In genomic region chr7:50626286-50626685, GRCh38 we compare ENCODE assay signal across 14 cellular contexts.
A peak's percentile ranks its signal among the peaks of the same experiment; 100 is the strongest.
DNase-seq lines count a peak whose midpoint lies in the region; ATAC-seq and TF ChIP-seq lines count a peak whose summit lies in the region.
"Had no signal": no experiment of that assay in that cellular context is flagged by ENCODE, and none has a peak within 500 bp of the region (broad histone marks: within the 10 kb centered on the region; RNA-seq: fewer than 3 reads in every experiment).

No MANE protein-coding gene starts in this region.

- H3K27me3 ChIP-seq in right atrium auricular region, result no peaks in the 10 kb centered on the region
- H3K27me3 ChIP-seq in lung (ENCODE audit: control insufficient read depth, insufficient read depth), result no peaks in the 10 kb centered on the region
- no peaks in the 10 kb centered on the region for H3K27me3 ChIP-seq in dorsolateral prefrontal cortex
- H3K27me3 ChIP-seq in colonic mucosa, result no peaks in the 10 kb centered on the region
- H3K27me3 ChIP-seq: BLaER1 treated with 17β-estradiol and CSF1 and Interleukin-3, amounts not matched to agents 10 nM and 100 nM had no signal

- intact Hi-C loops in cardiac septum (cut with DNase I), result loop anchor here (10.0 kb wide), 1 partner anchor 519 kb away; no protein-coding TSS in a partner anchor
- intact Hi-C loops in dorsolateral prefrontal cortex (cut with DNase I), result no loop called here
- intact Hi-C loops in colonic mucosa (cut with DNase I), result no loop called here

- peaks cover 0 to 69% of the 10 kb centered on the region in 2 donors for H3K4me1 ChIP-seq in right atrium auricular region
- H3K4me1 ChIP-seq in lung (ENCODE audit: control insufficient read depth in 2 of 2, insufficient read depth in 2 of 2, low read length in 2 of 2), result peaks cover 0 to 4% of the 10 kb centered on the region in 2 donors
- H3K4me1 ChIP-seq in colonic mucosa, result no peaks in the 10 kb centered on the region
- H3K4me1 ChIP-seq: HAP-1 had no signal

- peak; percentile 66 for DNase-seq in NCI-H146 (lab: John Stamatoyannopoulos, UW)
- no peak for DNase-seq in NCI-H146 treated with DMSO at 0.1 percent for 48 hours (lab: John Stamatoyannopoulos, UW; ENCODE audit: unreplicated experiment)
- DNase-seq in cardiac septum (ENCODE audit: low spot score), result peak; percentile 50
- DNase-seq in right atrium auricular region (ENCODE audit: low spot score), result no peak
- peak; percentile 25 for DNase-seq in lung (ENCODE audit: low spot score)
- no peak for DNase-seq in dorsolateral prefrontal cortex
- DNase-seq in colonic mucosa, result no peak
- DNase-seq: 8988T; CD4-positive, CD25-positive, alpha-beta regulatory T cell; DMS 273 treated with DMSO at 0.1 percent for 48 hours; HFFc6 had no signal

- H3K9ac ChIP-seq in colonic mucosa (ENCODE audit: low read depth in 2 of 2, low read length in 2 of 2), result no peak overlapping the region
- H3K9ac ChIP-seq: BLaER1 treated with 17β-estradiol and CSF1 and Interleukin-3, amounts not matched to agents 10 nM and 100 nM had no signal

- peak overlapping the region in 1 of 2 donors; percentile 78 for H3K27ac ChIP-seq in right atrium auricular region
- H3K27ac ChIP-seq in lung (ENCODE audit: low read depth in 1 of 2, low read length in 1 of 2), result no peak overlapping the region
- H3K27ac ChIP-seq in dorsolateral prefrontal cortex, result no peak overlapping the region
- no peak overlapping the region for H3K27ac ChIP-seq in colonic mucosa
- H3K27ac ChIP-seq: BLaER1 treated with 17β-estradiol and CSF1 and Interleukin-3, amounts not matched to agents 10 nM and 100 nM had no signal

- no peak for ATAC-seq in lung (ENCODE audit: insufficient read depth, low FRiP score)
- ATAC-seq in HG03097 (IDR thresholded peaks at IDR 0.05; ENCODE audit: low FRiP score, unreplicated experiment), result no peak

- H3K36me3 ChIP-seq in right atrium auricular region (no peaks in the 10 kb centered on the region), lung (ENCODE audit: control insufficient read depth in 2 of 2, insufficient read depth in 2 of 2, low read length in 2 of 2) (peaks cover 0 to 8% of the 10 kb centered on the region in 2 donors), colonic mucosa (no peaks in the 10 kb centered on the region)

- TF ChIP-seq CTCF in right atrium auricular region (IDR thresholded peaks at IDR 0.05), result no peak
- no peak for TF ChIP-seq CTCF in lung (IDR thresholded peaks at IDR 0.05; ENCODE audit: control extremely low read depth, extremely low read depth)
- TF ChIP-seq CTCF in dorsolateral prefrontal cortex (IDR thresholded peaks at IDR 0.05 in 54 of 56, conservative IDR thresholded peaks at IDR 0.05 in 2 of 56; ENCODE audit: low read depth in 1 of 56, partially characterized antibody in 56 of 56), result no peak
- no peak for TF ChIP-seq CTCF in colonic mucosa (IDR thresholded peaks at IDR 0.05)

- H3K9me3 ChIP-seq in right atrium auricular region (no peaks in the 10 kb centered on the region), lung (ENCODE audit: control insufficient read depth in 2 of 2, insufficient read depth in 1 of 2, low read length in 1 of 2) (no peaks in the 10 kb centered on the region), colonic mucosa (no peaks in the 10 kb centered on the region)
- H3K9me3 ChIP-seq: BLaER1 treated with 17β-estradiol and CSF1 and Interleukin-3, amounts not matched to agents 10 nM and 100 nM; HAP-1 had no signal

- H3K4me3 ChIP-seq in right atrium auricular region (no peak overlapping the region), lung (no peak overlapping the region), dorsolateral prefrontal cortex (no peak overlapping the region), colonic mucosa (no peak overlapping the region)
- H3K4me3 ChIP-seq: BLaER1 treated with 17β-estradiol and CSF1 and Interleukin-3, amounts not matched to agents 10 nM and 100 nM; HAP-1 had no signal

- WGBS in lung, 2 donors, result 90 to 100% methylated on average over 3 of the region's 3 CpGs

Comparison
In these comparisons a context has a peak if more than half of its experiments do, and no peak if none do; other contexts are left out.
1. DNase-seq: peak in NCI-H146 (single experiment), cardiac septum (single experiment) and lung (single experiment); none in NCI-H146 treated with DMSO at 0.1 percent for 48 hours (single experiment), right atrium auricular region (single experiment), dorsolateral prefrontal cortex (0 of 10) and colonic mucosa (single experiment).